24 cellular contexts compared by ENCODE assay signal in genomic region chr7:43656997-43657396, GRCh38.
DNase-seq lines count a peak whose midpoint lies in the region; ATAC-seq and TF ChIP-seq lines count a peak whose summit lies in the region.
"Had no signal": no experiment of that assay in that cellular context is flagged by ENCODE, and none has a peak within 500 bp of the region (broad histone marks: within the 10 kb centered on the region; RNA-seq: fewer than 3 reads in every experiment).

No MANE protein-coding gene starts in this region.

- intact Hi-C loops in CD4-positive, alpha-beta T cell (cut with DNase I, micrococcal nuclease): no loop called here
- intact Hi-C loops in left colon (cut with DNase I, micrococcal nuclease): no loop called here

- H3K9me3 ChIP-seq in CD4-positive, alpha-beta T cell (ENCODE audit: control insufficient read depth, low read length): no peaks in the 10 kb centered on the region
- no peaks in the 10 kb centered on the region for H3K9me3 ChIP-seq in SU-DHL-6 (ENCODE audit: insufficient read depth, low read length)
- H3K9me3 ChIP-seq: Caco-2, HAP-1 had no signal

- H3K36me3 ChIP-seq in SU-DHL-6 (ENCODE audit: low read length): 0 out of 2 replicates have a peak, but pooled peaks cover 8% of the 10 kb centered on the region

- no peak for DNase-seq in activated T-cell treated with anti-CD3 and anti-CD28 coated beads, Interleukin-2, amount 50 U/mL, for 24 hours
- DNase-seq in activated T-cell treated with anti-CD3 and anti-CD28 coated beads, Interleukin-2, amount 50 U/mL, for 4 hours: no peak
- DNase-seq in CD4-positive, alpha-beta T cell: no peak
- no peak for DNase-seq in left colon
- DNase-seq in activated naive CD4-positive, alpha-beta T cell treated with anti-CD3 and anti-CD28 coated beads, Interleukin-2, amount 10 ng/mL, durations not matched to agents 7 days and 5 days: no peak
- DNase-seq in activated naive CD4-positive, alpha-beta T cell treated with Interleukin-2 at 50 U/mL for 16 hours: no peak
- DNase-seq in NCI-H2107 (lab: John Stamatoyannopoulos, UW): no peak
- DNase-seq: Caco-2, DND-41, NCI-H1092 treated with DMSO at 0.1 percent for 48 hours, NCI-H1436 treated with DMSO at 0.1 percent for 48 hours, NCI-H1930, NCI-H2227 treated with DMSO at 0.1 percent for 48 hours, NCI-H510A, PC-9, RPMI8226, SHP77 had no signal

- no peak for TF ChIP-seq CTCF in CD4-positive, alpha-beta T cell (IDR thresholded peaks at IDR 0.05)
- TF ChIP-seq CTCF in SU-DHL-6 (IDR thresholded peaks at IDR 0.05; ENCODE audit: insufficient read depth, low read length, poor library complexity, severe bottlenecking): no peak

- no peaks in the 10 kb centered on the region for H3K9me2 ChIP-seq in SU-DHL-6 (replicated peaks; ENCODE audit: insufficient read depth, low read length)

- H3K4me3 ChIP-seq in SU-DHL-6 (ENCODE audit: insufficient read depth, low read length, poor library complexity, severe bottlenecking): no peak overlapping the region
- H3K4me3 ChIP-seq: GM12878, GM23338, HAP-1, PC-9 had no signal

- no peak overlapping the region for H3K4me3 Mint-ChIP-seq in activated T-cell treated with anti-CD3 and anti-CD28 coated beads, Interleukin-2, amount 50 U/mL, for 24 hours
- no peak overlapping the region for H3K4me3 Mint-ChIP-seq in activated T-cell treated with anti-CD3 and anti-CD28 coated beads, Interleukin-2, amount 50 U/mL, for 4 hours
- no peak overlapping the region for H3K4me3 Mint-ChIP-seq in CD4-positive, alpha-beta T cell
- no peak overlapping the region for H3K4me3 Mint-ChIP-seq in activated naive CD4-positive, alpha-beta T cell treated with anti-CD3 and anti-CD28 coated beads, Interleukin-2, amount 10 ng/mL, durations not matched to agents 7 days and 5 days
- H3K4me3 Mint-ChIP-seq: B cell, CD14-positive monocyte, GM23338 had no signal

- H3K79me2 ChIP-seq in SU-DHL-6 (ENCODE audit: insufficient read depth, low read length): peaks cover 84% of the 10 kb centered on the region

- CTCF ChIA-PET in CD4-positive, alpha-beta T cell (lab: Charles Lee): no interaction called here
- CTCF ChIA-PET in activated naive CD4-positive, alpha-beta T cell treated with anti-CD3 and anti-CD28 coated beads, Interleukin-2, amount 10 ng/mL, durations not matched to agents 7 days and 5 days (lab: Charles Lee): interaction anchor here (1.7 kb wide), 1 partner anchor 74 kb away, joined by 8 read pairs; the partner anchor contains the start of gene STK17A

- H3K9me3 Mint-ChIP-seq in activated T-cell treated with anti-CD3 and anti-CD28 coated beads, Interleukin-2, amount 50 U/mL, for 24 hours: no peaks in the 10 kb centered on the region
- no peaks in the 10 kb centered on the region for H3K9me3 Mint-ChIP-seq in activated T-cell treated with anti-CD3 and anti-CD28 coated beads, Interleukin-2, amount 50 U/mL, for 4 hours
- H3K9me3 Mint-ChIP-seq in CD4-positive, alpha-beta T cell: no peaks in the 10 kb centered on the region
- no peaks in the 10 kb centered on the region for H3K9me3 Mint-ChIP-seq in activated naive CD4-positive, alpha-beta T cell treated with anti-CD3 and anti-CD28 coated beads, Interleukin-2, amount 10 ng/mL, durations not matched to agents 7 days and 5 days
- H3K9me3 Mint-ChIP-seq: GM23338 had no signal

- H3K27ac Mint-ChIP-seq in activated T-cell treated with anti-CD3 and anti-CD28 coated beads, Interleukin-2, amount 50 U/mL, for 24 hours: peak overlapping the region; percentile 79
- peak overlapping the region; percentile 89 for H3K27ac Mint-ChIP-seq in CD4-positive, alpha-beta T cell
- no peak overlapping the region for H3K27ac Mint-ChIP-seq in activated naive CD4-positive, alpha-beta T cell treated with anti-CD3 and anti-CD28 coated beads, Interleukin-2, amount 10 ng/mL, durations not matched to agents 7 days and 5 days
- H3K27ac Mint-ChIP-seq: CD14-positive monocyte had no signal

- peaks cover 45% of the 10 kb centered on the region for H3F3A ChIP-seq in SU-DHL-6 (ENCODE audit: insufficient read depth)

- no peak overlapping the region for H3K4me2 ChIP-seq in SU-DHL-6 (ENCODE audit: low read depth, low read length, poor library complexity, severe bottlenecking)
- H3K4me2 ChIP-seq: GM23338, KMS-11, PC-9 had no signal

- no peak overlapping the region for H3K9ac ChIP-seq in SU-DHL-6 (ENCODE audit: low read length)
- H3K9ac ChIP-seq: KMS-11 had no signal

- H3K27me3 ChIP-seq in CD4-positive, alpha-beta T cell (ENCODE audit: control insufficient read depth, insufficient read depth, low read length): no peaks in the 10 kb centered on the region
- no peaks in the 10 kb centered on the region for H3K27me3 ChIP-seq in SU-DHL-6 (ENCODE audit: low read length)

- no peak overlapping the region for H3K27ac ChIP-seq in CD4-positive, alpha-beta T cell (ENCODE audit: low read depth, low read length)
- peak overlapping the region; percentile 47; the same call in 1 of the 2 replicates for H3K27ac ChIP-seq in SU-DHL-6 (ENCODE audit: low read depth, low read length)
- H3K27ac ChIP-seq: KMS-11, PC-9 had no signal

- no peak overlapping the region for H2AFZ ChIP-seq in SU-DHL-6 (ENCODE audit: low read depth, low read length, severe bottlenecking)
- H2AFZ ChIP-seq: GM23338, PC-9 had no signal

- POLR2A ChIA-PET in CD4-positive, alpha-beta T cell (lab: Charles Lee): no interaction called here

- no peaks in the 10 kb centered on the region for H4K20me1 ChIP-seq in SU-DHL-6 (ENCODE audit: low read depth, low read length)

- peaks cover 79% of the 10 kb centered on the region for H3K4me1 Mint-ChIP-seq in activated T-cell treated with anti-CD3 and anti-CD28 coated beads, Interleukin-2, amount 50 U/mL, for 24 hours (ENCODE audit: low read depth)
- H3K4me1 Mint-ChIP-seq in activated T-cell treated with anti-CD3 and anti-CD28 coated beads, Interleukin-2, amount 50 U/mL, for 4 hours (ENCODE audit: low read depth): peaks cover 67% of the 10 kb centered on the region
- peaks cover 67% of the 10 kb centered on the region for H3K4me1 Mint-ChIP-seq in CD4-positive, alpha-beta T cell (ENCODE audit: low read depth)
- peaks cover 73% of the 10 kb centered on the region for H3K4me1 Mint-ChIP-seq in activated naive CD4-positive, alpha-beta T cell treated with anti-CD3 and anti-CD28 coated beads, Interleukin-2, amount 10 ng/mL, durations not matched to agents 7 days and 5 days

- H3K27me3 Mint-ChIP-seq in activated T-cell treated with anti-CD3 and anti-CD28 coated beads, Interleukin-2, amount 50 U/mL, for 24 hours: no peaks in the 10 kb centered on the region
- H3K27me3 Mint-ChIP-seq in activated T-cell treated with anti-CD3 and anti-CD28 coated beads, Interleukin-2, amount 50 U/mL, for 4 hours (ENCODE audit: low read depth): no peaks in the 10 kb centered on the region
- no peaks in the 10 kb centered on the region for H3K27me3 Mint-ChIP-seq in CD4-positive, alpha-beta T cell
- H3K27me3 Mint-ChIP-seq in activated naive CD4-positive, alpha-beta T cell treated with anti-CD3 and anti-CD28 coated beads, Interleukin-2, amount 10 ng/mL, durations not matched to agents 7 days and 5 days: no peaks in the 10 kb centered on the region
- H3K27me3 Mint-ChIP-seq: B cell had no signal

- ATAC-seq in activated T-cell treated with anti-CD3 and anti-CD28 coated beads, Interleukin-2, amount 50 U/mL, for 4 hours: no peak
- no peak for ATAC-seq in CD4-positive, alpha-beta T cell (ENCODE audit: poor library complexity)
- peak; percentile 93 for ATAC-seq in left colon
- ATAC-seq: GM12878, GM23338 had no signal

- peaks cover 75% of the 10 kb centered on the region for H3K36me3 Mint-ChIP-seq in activated T-cell treated with anti-CD3 and anti-CD28 coated beads, Interleukin-2, amount 50 U/mL, for 24 hours (ENCODE audit: low read depth)
- H3K36me3 Mint-ChIP-seq in activated T-cell treated with anti-CD3 and anti-CD28 coated beads, Interleukin-2, amount 50 U/mL, for 4 hours (ENCODE audit: insufficient read depth): peaks cover 31% of the 10 kb centered on the region
- peaks cover 33% of the 10 kb centered on the region for H3K36me3 Mint-ChIP-seq in CD4-positive, alpha-beta T cell (ENCODE audit: low read depth)
- H3K36me3 Mint-ChIP-seq in activated naive CD4-positive, alpha-beta T cell treated with anti-CD3 and anti-CD28 coated beads, Interleukin-2, amount 10 ng/mL, durations not matched to agents 7 days and 5 days: peaks cover 48% of the 10 kb centered on the region
